ENCODE assay signal across 35 cellular contexts in genomic region chr7:42156541-42156865, GRCh38.
DNase-seq lines count a peak whose midpoint lies in the region; ATAC-seq and TF ChIP-seq lines count a peak whose summit lies in the region.
"Had no signal": no experiment of that assay in that cellular context is flagged by ENCODE, and none has a peak within 500 bp of the region (broad histone marks: within the 10 kb centered on the region; RNA-seq: fewer than 3 reads in every experiment).

No MANE protein-coding gene starts in this region.

- no peaks in the 10 kb centered on the region for H3K27me3 Mint-ChIP-seq in neural progenitor cell (ENCODE audit: insufficient read depth, low read depth)
- H3K27me3 Mint-ChIP-seq: activated CD4-positive, alpha-beta memory T cell treated with anti-CD3 and anti-CD28 coated beads, Interleukin-2, amount 10 ng/mL, durations not matched to agents 7 days and 5 days; activated naive CD4-positive, alpha-beta T cell treated with anti-CD3 and anti-CD28 coated beads, Interleukin-2, amount 50 U/mL, for 24 hours; activated T-helper 17 cell treated with anti-CD3 and anti-CD28 coated beads, Interleukin-2, amount 50 U/mL, for 72 hours; CD8-positive, alpha-beta memory T cell had no signal

- peak overlapping the region; percentile 26 for H3K4me2 ChIP-seq in neural progenitor cell

- H2AFZ ChIP-seq in neural progenitor cell (replicated peaks): no peak overlapping the region

- H3K9ac ChIP-seq in neural progenitor cell: no peak overlapping the region

- H3K9me3 ChIP-seq in cardiac muscle cell (ENCODE audit: low read depth): no peaks in the 10 kb centered on the region
- H3K9me3 ChIP-seq in neural progenitor cell (ENCODE audit: low read depth): no peaks in the 10 kb centered on the region
- H3K9me3 ChIP-seq: esophagus squamous epithelium, left ventricle myocardium inferior, pancreas, spleen, upper lobe of right lung had no signal

- H4K20me1 ChIP-seq in neural progenitor cell (ENCODE audit: low read depth): peaks cover 100% of the 10 kb centered on the region

- H3K4me1 ChIP-seq in cardiac muscle cell (ENCODE audit: low read depth) (peaks cover 50% of the 10 kb centered on the region), neural progenitor cell (peaks cover 84% of the 10 kb centered on the region)
- H3K4me1 ChIP-seq: pancreas, spleen had no signal

- peak overlapping the region; percentile 27 for H3K27ac ChIP-seq in cardiac muscle cell
- H3K27ac ChIP-seq in neural progenitor cell: peak overlapping the region; percentile 15
- H3K27ac ChIP-seq: esophagus squamous epithelium, left ventricle myocardium inferior, pancreas, spleen, upper lobe of right lung had no signal

- no peak for TF ChIP-seq CTCF in cardiac muscle cell (IDR thresholded peaks at IDR 0.05; ENCODE audit: low read depth, low read length)
- TF ChIP-seq CTCF in fibroblast of villous mesenchyme (IDR thresholded peaks at IDR 0.05; ENCODE audit: insufficient read depth, low read depth, low read length): no peak
- TF ChIP-seq CTCF in neural progenitor cell (IDR thresholded peaks at IDR 0.05): no peak

- no peak for DNase-seq in cardiac muscle cell (ENCODE audit: low read depth in 1 of 2, low spot score in 1 of 2)
- DNase-seq in Right ventricle myocardium superior: no peak
- DNase-seq in fibroblast of villous mesenchyme (ENCODE audit: low read depth): peak; percentile 19
- no peak for DNase-seq in neural progenitor cell (ENCODE audit: low spot score)
- no peak for DNase-seq in left colon
- no peak for DNase-seq in activated effector memory CD4-positive, alpha-beta T cell treated with anti-CD3 and anti-CD28 coated beads, Interleukin-2, amount 50 U/mL, for 16 hours
- DNase-seq in NCI-H524 (lab: John Stamatoyannopoulos, UW): no peak
- DNase-seq: activated CD4-positive, alpha-beta memory T cell treated with anti-CD3 and anti-CD28 coated beads, Interleukin-2, amount 10 ng/mL, durations not matched to agents 7 days and 5 days; activated CD4-positive, alpha-beta T cell treated with anti-CD3 and anti-CD28 coated beads for 1 hour; activated CD8-positive, alpha-beta memory T cell treated with anti-CD3 and anti-CD28 coated beads, Interleukin-2, amount 50 U/mL, for 48 hours; aorta; CD8-positive, alpha-beta memory T cell; dermis blood vessel endothelial cell; DMS 273 treated with DMSO at 0.1 percent for 48 hours; esophagus squamous epithelium; hypothalamus; immature natural killer cell; left ventricle myocardium inferior; midbrain; naive thymus-derived CD8-positive, alpha-beta T cell; NCI-H1105 treated with DMSO at 0.1 percent for 48 hours; NCI-H2029 treated with DMSO at 0.1 percent for 48 hours; NCI-H2227 treated with DMSO at 0.1 percent for 48 hours; NCI-H774; pancreas; right cardiac atrium; RPMI8226; spleen; stimulated activated CD4-positive, alpha-beta T cell treated with anti-CD3 and anti-CD28 coated beads, Interleukin-2, amount 100 ng/mL, for 48 hours; upper lobe of right lung had no signal

- intact Hi-C loops in Right ventricle myocardium superior (cut with DNase I): no loop called here
- intact Hi-C loops in left colon (cut with DNase I, micrococcal nuclease): no loop called here

- H3K4me3 Mint-ChIP-seq in neural progenitor cell: peak overlapping the region; percentile 50
- H3K4me3 Mint-ChIP-seq: activated CD4-positive, alpha-beta memory T cell treated with anti-CD3 and anti-CD28 coated beads, Interleukin-2, amount 10 ng/mL, durations not matched to agents 7 days and 5 days; activated naive CD4-positive, alpha-beta T cell treated with anti-CD3 and anti-CD28 coated beads, Interleukin-2, amount 50 U/mL, for 24 hours; activated T-helper 17 cell treated with anti-CD3 and anti-CD28 coated beads, Interleukin-2, amount 50 U/mL, for 72 hours; B cell; CD8-positive, alpha-beta memory T cell; immature natural killer cell; naive thymus-derived CD8-positive, alpha-beta T cell; T-helper 1 cell treated with Interleukin-12 subunit alpha and Interleukin-12 subunit beta and Interleukin-4 antibody, amounts not matched to agents 30 μg/mL and 1 μg/mL, for 36 hours had no signal

- H3K36me3 ChIP-seq in cardiac muscle cell (no peaks in the 10 kb centered on the region), neural progenitor cell (no peaks in the 10 kb centered on the region)
- H3K36me3 ChIP-seq: esophagus squamous epithelium, left ventricle myocardium inferior, pancreas, spleen, upper lobe of right lung had no signal

- H3K9me3 Mint-ChIP-seq in neural progenitor cell: no peaks in the 10 kb centered on the region
- H3K9me3 Mint-ChIP-seq: activated CD4-positive, alpha-beta memory T cell treated with anti-CD3 and anti-CD28 coated beads, Interleukin-2, amount 10 ng/mL, durations not matched to agents 7 days and 5 days; activated naive CD4-positive, alpha-beta T cell treated with anti-CD3 and anti-CD28 coated beads, Interleukin-2, amount 50 U/mL, for 24 hours; activated T-helper 17 cell treated with anti-CD3 and anti-CD28 coated beads, Interleukin-2, amount 50 U/mL, for 72 hours; CD8-positive, alpha-beta memory T cell; naive thymus-derived CD8-positive, alpha-beta T cell; T-helper 1 cell treated with Interleukin-12 subunit alpha and Interleukin-12 subunit beta and Interleukin-4 antibody, amounts not matched to agents 30 μg/mL and 1 μg/mL, for 36 hours had no signal

- H3K4me1 Mint-ChIP-seq in neural progenitor cell: peaks cover 33% of the 10 kb centered on the region
- H3K4me1 Mint-ChIP-seq: activated CD4-positive, alpha-beta memory T cell treated with anti-CD3 and anti-CD28 coated beads, Interleukin-2, amount 10 ng/mL, durations not matched to agents 7 days and 5 days; activated naive CD4-positive, alpha-beta T cell treated with anti-CD3 and anti-CD28 coated beads, Interleukin-2, amount 50 U/mL, for 24 hours; activated T-helper 17 cell treated with anti-CD3 and anti-CD28 coated beads, Interleukin-2, amount 50 U/mL, for 72 hours; B cell; CD8-positive, alpha-beta memory T cell; naive thymus-derived CD8-positive, alpha-beta T cell had no signal

- H3K79me2 ChIP-seq in neural progenitor cell (ENCODE audit: low read depth): peaks cover 91% of the 10 kb centered on the region

- peak overlapping the region; percentile 86 for H3K27ac Mint-ChIP-seq in neural progenitor cell
- H3K27ac Mint-ChIP-seq: activated CD4-positive, alpha-beta memory T cell treated with anti-CD3 and anti-CD28 coated beads, Interleukin-2, amount 10 ng/mL, durations not matched to agents 7 days and 5 days; activated naive CD4-positive, alpha-beta T cell treated with anti-CD3 and anti-CD28 coated beads, Interleukin-2, amount 50 U/mL, for 24 hours; activated T-helper 17 cell treated with anti-CD3 and anti-CD28 coated beads, Interleukin-2, amount 50 U/mL, for 72 hours; B cell; immature natural killer cell; naive thymus-derived CD8-positive, alpha-beta T cell had no signal

- H3K36me3 Mint-ChIP-seq in neural progenitor cell: no peaks in the 10 kb centered on the region
- H3K36me3 Mint-ChIP-seq: activated naive CD4-positive, alpha-beta T cell treated with anti-CD3 and anti-CD28 coated beads, Interleukin-2, amount 50 U/mL, for 24 hours; CD8-positive, alpha-beta memory T cell; immature natural killer cell; naive thymus-derived CD8-positive, alpha-beta T cell had no signal

- peaks cover 51% of the 10 kb centered on the region for H3F3A ChIP-seq in neural progenitor cell (ENCODE audit: low read depth)

- no peak overlapping the region for H3K4me3 ChIP-seq in cardiac muscle cell
- H3K4me3 ChIP-seq in fibroblast of villous mesenchyme (ENCODE audit: low read depth, low read length): no peak overlapping the region
- no peak overlapping the region for H3K4me3 ChIP-seq in neural progenitor cell
- H3K4me3 ChIP-seq: esophagus squamous epithelium, left ventricle myocardium inferior, pancreas, spleen, upper lobe of right lung had no signal

- no peak for ATAC-seq in Right ventricle myocardium superior (ENCODE audit: poor library complexity)
- ATAC-seq in left colon: no peak
- no peak for ATAC-seq in GM18511 (IDR thresholded peaks at IDR 0.05; ENCODE audit: unreplicated experiment)
- ATAC-seq: activated T-helper 17 cell treated with anti-CD3 and anti-CD28 coated beads, Interleukin-2, amount 50 U/mL, for 72 hours; naive thymus-derived CD8-positive, alpha-beta T cell; pancreas; right cardiac atrium had no signal

- no peaks in the 10 kb centered on the region for H3K27me3 ChIP-seq in cardiac muscle cell
- H3K27me3 ChIP-seq in neural progenitor cell: no peaks in the 10 kb centered on the region
- H3K27me3 ChIP-seq: esophagus squamous epithelium, pancreas, spleen, upper lobe of right lung had no signal
